In the genomic region with DNA sequence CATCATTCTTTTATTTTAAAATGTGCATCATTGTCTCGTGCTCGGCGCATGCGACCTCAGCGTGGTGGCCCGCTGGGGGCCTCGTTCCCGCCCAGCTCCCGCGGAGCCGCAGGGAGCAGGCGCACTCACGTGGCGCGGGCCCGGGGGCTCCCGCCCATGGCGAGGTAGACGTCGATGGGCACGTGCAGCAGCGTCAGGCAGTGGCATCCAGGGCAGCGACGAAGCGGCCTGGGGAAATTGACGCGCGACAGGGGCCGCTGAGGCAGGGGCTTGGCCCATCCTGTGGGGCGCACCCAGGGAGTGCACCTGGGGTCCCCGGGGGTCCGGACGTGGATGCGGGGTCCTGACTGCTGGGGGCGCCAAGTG, we compare ENCODE assay signal across 10 cellular contexts. TPM values are rescaled to one million over a fixed set of nuclear protein-coding genes. Genes with fewer than 3 reads are reported as not detected.
A peak's percentile ranks its signal among the peaks of the same experiment; 100 is the strongest.
DNase-seq lines count a peak whose midpoint lies in the region; ATAC-seq, FAIRE-seq and TF ChIP-seq lines count a peak whose summit lies in the region.
"Had no signal": no experiment of that assay in that cellular context is flagged by ENCODE, and none has a peak within 500 bp of the region (broad histone marks: within the 10 kb centered on the region; RNA-seq: fewer than 3 reads in every experiment).

No MANE protein-coding gene starts in this region.

- peak overlapping the region; percentile 71 for H3K4me3 Mint-ChIP-seq in activated B cell treated with CpG ODN at 0.5 μM for 24 hours
- no peak overlapping the region for H3K4me3 Mint-ChIP-seq in activated CD4-positive, alpha-beta memory T cell treated with anti-CD3 and anti-CD28 coated beads for 36 hours

- CTCF ChIA-PET in activated B cell treated with CpG ODN at 0.5 μM for 24 hours (lab: Charles Lee): interaction anchor here (1.2 to 1.7 kb wide), 2 partner anchors 10 to 146 kb away, joined by 3 to 4 read pairs; no protein-coding TSS in a partner anchor
- CTCF ChIA-PET in activated CD4-positive, alpha-beta memory T cell treated with anti-CD3 and anti-CD28 coated beads for 36 hours (lab: Charles Lee): no interaction called here

- intact Hi-C loops in activated B cell treated with CpG ODN at 0.5 μM for 24 hours (cut with micrococcal nuclease) (loop anchor here (5.0 kb wide), 2 partner anchors 39 to 144 kb away; no protein-coding TSS in a partner anchor), kidney (cut with DNase I) (no loop called here)
- intact Hi-C loops in activated CD4-positive, alpha-beta memory T cell treated with anti-CD3 and anti-CD28 coated beads for 36 hours (cut with micrococcal nuclease): no loop called here

- FAIRE-seq in kidney (lab: Jason Lieb, UNC): no peak

- TF ChIP-seq CTCF in activated B cell treated with CpG ODN at 0.5 μM for 24 hours (IDR thresholded peaks at IDR 0.05) (no peak), kidney (IDR thresholded peaks at IDR 0.05; ENCODE audit: borderline replicate concordance, extremely low read depth, insufficient read depth) (no peak)

- no peak overlapping the region for H3K9ac ChIP-seq in BLaER1
- H3K9ac ChIP-seq in kidney (ENCODE audit: low read length in 2 of 2): no peak overlapping the region

- no peak overlapping the region for H3K4me3 ChIP-seq in BLaER1
- H3K4me3 ChIP-seq in kidney (ENCODE audit: low read length in 2 of 2): no peak overlapping the region
- peak overlapping the region; percentile 48 for H3K4me3 ChIP-seq in skeletal muscle cell (ENCODE audit: low read depth, low read length)

- POLR2A ChIA-PET in activated B cell treated with CpG ODN at 0.5 μM for 24 hours (lab: Charles Lee): interaction anchor here (2.8 to 5.5 kb wide), 3 partner anchors 9 to 33 kb away, joined by 10 to 75 read pairs (median 35); partner anchors contain the start of genes BSDC1 and MARCKSL1
- POLR2A ChIA-PET in activated CD4-positive, alpha-beta memory T cell treated with anti-CD3 and anti-CD28 coated beads for 36 hours (lab: Charles Lee): no interaction called here

- H3K27ac ChIP-seq in BLaER1 (no peak overlapping the region), kidney (ENCODE audit: low read depth in 2 of 2, low read length in 2 of 2) (no peak overlapping the region)

- H3K27me3 ChIP-seq in BLaER1: peaks cover 28% of the 10 kb centered on the region

- H3K27ac Mint-ChIP-seq in activated B cell treated with CpG ODN at 0.5 μM for 24 hours: no peak overlapping the region
- H3K27ac Mint-ChIP-seq in activated CD4-positive, alpha-beta memory T cell treated with anti-CD3 and anti-CD28 coated beads for 36 hours: no peak overlapping the region

- no peak for DNase-seq in activated B cell treated with CpG ODN at 0.5 μM for 24 hours
- peak; percentile 81 for DNase-seq in kidney
- DNase-seq in skeletal muscle cell (ENCODE audit: low read depth): no peak
- no peak for DNase-seq in activated CD4-positive, alpha-beta memory T cell treated with anti-CD3 and anti-CD28 coated beads for 36 hours
- DNase-seq in activated naive CD4-positive, alpha-beta T cell treated with anti-CD3 and anti-CD28 coated beads, Interleukin-2, amount 50 U/mL, for 16 hours: no peak
- DNase-seq in H4 (ENCODE audit: low spot score): no peak
- DNase-seq: SHP77 treated with DMSO at 0.1 percent for 48 hours had no signal

- H3K4me2 ChIP-seq in BLaER1: peak overlapping the region; percentile 87

- peaks cover 33% of the 10 kb centered on the region for H4K20me1 ChIP-seq in BLaER1

- H3K36me3 Mint-ChIP-seq in activated B cell treated with CpG ODN at 0.5 μM for 24 hours (ENCODE audit: low read depth): peaks cover 21% of the 10 kb centered on the region
- peaks cover 13% of the 10 kb centered on the region for H3K36me3 Mint-ChIP-seq in activated CD4-positive, alpha-beta memory T cell treated with anti-CD3 and anti-CD28 coated beads for 36 hours

- H3K4me1 ChIP-seq in BLaER1: peaks cover 46% of the 10 kb centered on the region
- peaks cover 0 to 2% of the 10 kb centered on the region in 2 donors for H3K4me1 ChIP-seq in kidney (ENCODE audit: control insufficient read depth in 1 of 2, insufficient read depth in 1 of 2, low read depth in 1 of 2, low read length in 2 of 2)

- H3K9me3 ChIP-seq in BLaER1 (no peaks in the 10 kb centered on the region), kidney (ENCODE audit: control insufficient read depth in 1 of 2, low read length in 2 of 2) (no peaks in the 10 kb centered on the region)

- peaks cover 36% of the 10 kb centered on the region for H3K36me3 ChIP-seq in BLaER1
- peaks cover 0 to 11% of the 10 kb centered on the region in 2 donors for H3K36me3 ChIP-seq in kidney (ENCODE audit: control insufficient read depth in 1 of 2, insufficient read depth in 2 of 2, low read length in 2 of 2)

- no peaks in the 10 kb centered on the region for H3K27me3 Mint-ChIP-seq in activated B cell treated with CpG ODN at 0.5 μM for 24 hours
- H3K27me3 Mint-ChIP-seq in activated CD4-positive, alpha-beta memory T cell treated with anti-CD3 and anti-CD28 coated beads for 36 hours: peaks cover 3% of the 10 kb centered on the region

- no peak for ATAC-seq in activated B cell treated with CpG ODN at 0.5 μM for 24 hours (ENCODE audit: low read depth)
- ATAC-seq in HG03045 (IDR thresholded peaks at IDR 0.05; ENCODE audit: unreplicated experiment): no peak

- H3K9me3 Mint-ChIP-seq in activated B cell treated with CpG ODN at 0.5 μM for 24 hours: no peaks in the 10 kb centered on the region
- H3K9me3 Mint-ChIP-seq in activated CD4-positive, alpha-beta memory T cell treated with anti-CD3 and anti-CD28 coated beads for 36 hours: no peaks in the 10 kb centered on the region

- H3K4me1 Mint-ChIP-seq in activated B cell treated with CpG ODN at 0.5 μM for 24 hours: peaks cover 31% of the 10 kb centered on the region
- peaks cover 22% of the 10 kb centered on the region for H3K4me1 Mint-ChIP-seq in activated CD4-positive, alpha-beta memory T cell treated with anti-CD3 and anti-CD28 coated beads for 36 hours (ENCODE audit: low read depth)

RNA-seq across cellular contexts. Expression of gene FAM229A, which starts 1.0 kb away (rescaled TPM):
- total RNA-seq in activated B cell treated with CpG ODN at 0.5 μM for 24 hours (7.6 and 11.7 TPM in 2 replicates), kidney (9.7 TPM)
- 6.4 TPM for polyA plus RNA-seq in kidney (ENCODE audit: insufficient read depth, low read depth, low replicate concordance)
- 1 to 10 TPM; 3.6 to 4.2 TPM for total RNA-seq in activated CD4-positive, alpha-beta memory T cell treated with anti-CD3 and anti-CD28 coated beads for 36 hours
- total RNA-seq in H4 (2014; rRNA removed; shearing (Covaris generic)): 0.12 and 0.16 TPM in 2 replicates
- polyA plus RNA-seq: CD14-positive monocyte had no signal

RNA-seq across cellular contexts. Expression of gene TSSK3, which starts 1.0 kb away (rescaled TPM):
- total RNA-seq in activated B cell treated with CpG ODN at 0.5 μM for 24 hours: 3.5 and 6.1 TPM in 2 replicates
- 4.3 TPM for total RNA-seq in kidney
- polyA plus RNA-seq in kidney (ENCODE audit: insufficient read depth, low read depth, low replicate concordance): not detected
- total RNA-seq in activated CD4-positive, alpha-beta memory T cell treated with anti-CD3 and anti-CD28 coated beads for 36 hours: under 1 TPM; 0.69 to 0.90 TPM
- 0.08 and 0.90 TPM in 2 replicates for total RNA-seq in H4 (2014; rRNA removed; shearing (Covaris generic))

RNA-seq across cellular contexts. Expression of gene MARCKSL1, which starts 25.3 kb away (rescaled TPM):
- total RNA-seq in activated B cell treated with CpG ODN at 0.5 μM for 24 hours: 132 TPM in 2 replicates
- total RNA-seq in kidney: 58.6 TPM
- polyA plus RNA-seq in kidney (ENCODE audit: insufficient read depth, low read depth, low replicate concordance): 29.8 TPM
- total RNA-seq in activated CD4-positive, alpha-beta memory T cell treated with anti-CD3 and anti-CD28 coated beads for 36 hours: 10 to 100 TPM; 13.1 to 14.6 TPM
- 102 and 133 TPM in 2 replicates for total RNA-seq in H4 (2014; rRNA removed; shearing (Covaris generic))

RNA-seq across cellular contexts. Expression of gene BSDC1, which starts 33.0 kb away (rescaled TPM):
- total RNA-seq in activated B cell treated with CpG ODN at 0.5 μM for 24 hours (51.8 and 72.2 TPM in 2 replicates), kidney (61.7 TPM)
- 40.2 TPM for polyA plus RNA-seq in kidney (ENCODE audit: insufficient read depth, low read depth, low replicate concordance)
- 10 to 100 TPM; 32.1 to 33.2 TPM for total RNA-seq in activated CD4-positive, alpha-beta memory T cell treated with anti-CD3 and anti-CD28 coated beads for 36 hours
- 47.0 and 47.5 TPM in 2 replicates for total RNA-seq in H4 (2014; rRNA removed; shearing (Covaris generic))
